ENCODE assay signal across 8 cellular contexts in genomic region chr5:172114875-172115422, GRCh38.
DNase-seq lines count a peak whose midpoint lies in the region; ATAC-seq lines count a peak whose summit lies in the region.

No MANE protein-coding gene starts in this region.

- no peaks in the 10 kb centered on the region for H3K79me1 ChIP-seq in trophoblast cell (ENCODE audit: low read length)

- no CpG with 5 or more reads among the region's 16 CpGs for WGBS in trophoblast cell (ENCODE audit: extremely low coverage, insufficient coverage, insufficient read length)

- no peak overlapping the region for H3K4ac ChIP-seq in trophoblast cell (ENCODE audit: low read depth, low read length)

- H3K79me2 ChIP-seq in trophoblast cell (ENCODE audit: control insufficient read depth, insufficient read depth, low read length, poor library complexity), result no peaks in the 10 kb centered on the region

- H2BK12ac ChIP-seq in trophoblast cell (ENCODE audit: low read length), result no peak overlapping the region

- DNase-seq in T follicular helper cell (ENCODE audit: low read depth) (peak; percentile 39), trophoblast cell (peak in 1 of 2 donors; percentile 26), NCI-H345 (lab: John Stamatoyannopoulos, UW) (no peak), NCI-H146 treated with DMSO at 0.1 percent for 48 hours (lab: John Stamatoyannopoulos, UW; ENCODE audit: unreplicated experiment) (no peak), LoVo (ENCODE audit: low spot score) (no peak)
- peak; percentile 79 for DNase-seq in activated naive CD4-positive, alpha-beta T cell treated with anti-CD3 and anti-CD28 coated beads, Interleukin-2, amount 50 U/mL, for 16 hours

- H3K36me3 ChIP-seq in trophoblast cell (ENCODE audit: control insufficient read depth in 1 of 2, insufficient read depth in 2 of 2, low read length in 2 of 2), result peaks cover 11 to 27% of the 10 kb centered on the region in 2 experiments

- H4K8ac ChIP-seq in trophoblast cell (ENCODE audit: low read depth, low read length), result no peak overlapping the region

- H3K23ac ChIP-seq in trophoblast cell (ENCODE audit: low read length), result no peak overlapping the region

- no peak overlapping the region for H2AFZ ChIP-seq in trophoblast cell (ENCODE audit: insufficient read depth, low read length, poor library complexity)

- peak overlapping the region; percentile 44 for H3K4me3 ChIP-seq in trophoblast cell (ENCODE audit: low read depth, low read length)

- H3K27me3 ChIP-seq in trophoblast cell (ENCODE audit: insufficient read depth, low read length), result no peaks in the 10 kb centered on the region

- peaks cover 4 to 6% of the 10 kb centered on the region in 2 experiments for H3K4me1 ChIP-seq in trophoblast cell (ENCODE audit: control insufficient read depth in 1 of 2, insufficient read depth in 2 of 2, low read length in 2 of 2)

- H3K9ac ChIP-seq in trophoblast cell (ENCODE audit: low read length), result no peak overlapping the region

- H3K14ac ChIP-seq in trophoblast cell (ENCODE audit: low read length), result no peak overlapping the region

- peaks cover 1% of the 10 kb centered on the region for H3K9me3 ChIP-seq in trophoblast cell (ENCODE audit: insufficient read depth, low read depth, low read length)

- H2BK5ac ChIP-seq in trophoblast cell (ENCODE audit: low read depth, low read length, poor library complexity), result no peak overlapping the region

- no peak overlapping the region for H4K91ac ChIP-seq in trophoblast cell (ENCODE audit: low read depth, low read length)

- no peak overlapping the region for H2AK5ac ChIP-seq in trophoblast cell (ENCODE audit: low read length)

- no peak overlapping the region for H4K12ac ChIP-seq in trophoblast cell (ENCODE audit: low read depth, low read length)

- peak; percentile 40 for ATAC-seq in GM18870 (IDR thresholded peaks at IDR 0.05; ENCODE audit: unreplicated experiment)
- peak; percentile 51 for ATAC-seq in HG02973 (IDR thresholded peaks at IDR 0.05; ENCODE audit: unreplicated experiment)

- no peak overlapping the region for H3K18ac ChIP-seq in trophoblast cell (ENCODE audit: low read length)

- no peak overlapping the region for H3K27ac ChIP-seq in trophoblast cell (ENCODE audit: low read depth, low read length)

- H2BK120ac ChIP-seq in trophoblast cell (ENCODE audit: insufficient read depth, low read length, poor library complexity), result no peak overlapping the region

- H3K4me2 ChIP-seq in trophoblast cell (ENCODE audit: low read length), result no peak overlapping the region

Comparison
In these comparisons a context has a peak if more than half of its experiments do, and no peak if none do; other contexts are left out.
1. DNase-seq: peak in T follicular helper cell (single experiment) and activated naive CD4-positive, alpha-beta T cell treated with anti-CD3 and anti-CD28 coated beads, Interleukin-2, amount 50 U/mL, for 16 hours (single experiment); none in NCI-H345 (single experiment), NCI-H146 treated with DMSO at 0.1 percent for 48 hours (single experiment) and LoVo (single experiment).